Comparison of ENCODE assay signal across 34 cellular contexts in the genomic region with DNA sequence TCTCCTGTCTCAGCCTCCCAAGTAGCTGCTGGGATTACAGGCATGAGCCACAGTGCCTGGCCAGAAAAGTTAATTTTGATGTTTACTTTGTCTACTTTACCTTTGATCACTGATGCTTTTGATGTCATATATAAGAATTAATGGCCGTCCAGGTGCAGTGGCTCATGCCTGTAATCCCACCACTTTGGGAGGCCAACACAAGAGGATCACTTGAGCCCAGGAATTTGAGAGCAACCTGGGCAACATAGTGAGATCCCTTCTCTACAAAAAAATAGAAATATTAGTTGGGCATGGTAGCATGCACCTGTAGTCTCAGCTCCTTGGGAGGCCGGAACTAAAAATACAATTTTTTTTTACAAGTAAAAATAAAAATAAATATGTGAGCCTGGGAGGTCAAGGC.
"Had no signal": no experiment of that assay in that cellular context is flagged by ENCODE, and none has a peak within 500 bp of the region (broad histone marks: within the 10 kb centered on the region; RNA-seq: fewer than 3 reads in every experiment).

No MANE protein-coding gene starts in this region.

- DNase-seq: Karpas-422, Kasumi-1, MG63, MM.1S, MV-4-11, NCI-H1048, NCI-H1092, NCI-H1092 treated with DMSO at 0.1 percent for 48 hours, NCI-H1105, NCI-H1105 treated with DMSO at 0.1 percent for 48 hours, NCI-H1417, NCI-H1417 treated with DMSO at 0.1 percent for 48 hours, NCI-H1436, NCI-H1436 treated with DMSO at 0.1 percent for 48 hours, NCI-H146, NCI-H1694, NCI-H1694 treated with DMSO at 0.1 percent for 48 hours, NCI-H187, NCI-H187 treated with DMSO at 0.1 percent for 48 hours, NCI-H1930, NCI-H2029, NCI-H2029 treated with DMSO at 0.1 percent for 48 hours, NCI-H2081, NCI-H2081 treated with DMSO at 0.1 percent for 48 hours, NCI-H2107, NCI-H2171, NCI-H2227 treated with DMSO at 0.1 percent for 48 hours, NCI-H226, NCI-H345, NCI-H446, NCI-H446 treated with DMSO at 0.1 percent for 48 hours, NCI-H510A, NCI-H510A treated with DMSO at 0.1 percent for 48 hours had no signal

- H3K9me3 ChIP-seq: MG63 had no signal

- H3K27ac ChIP-seq: KMS-11 had no signal

- H3K4me2 ChIP-seq: KMS-11 had no signal

- H3K36me3 ChIP-seq: MG63 had no signal

- H3K4me3 ChIP-seq: MG63 had no signal

- H3K27me3 ChIP-seq: MG63 had no signal

- H3K9ac ChIP-seq: KMS-11 had no signal
